ENCODE assay signal across 1 cellular context in genomic region chr2:185161701-185162100, GRCh38.
A peak's percentile ranks its signal among the peaks of the same experiment; 100 is the strongest.
TF ChIP-seq lines count a peak whose summit lies in the region.

No MANE protein-coding gene starts in this region.

TF ChIP-seq in Ishikawa, 13 proteins besides CTCF, POLR2A, EP300 and RAD21 (continued from another document):
- TF ChIP-seq REST (IDR thresholded peaks at IDR 0.05; ENCODE audit: low read depth) (no peak), FOXM1 (IDR thresholded peaks at IDR 0.05; ENCODE audit: borderline replicate concordance, low read depth) (no peak), CEBPB (IDR thresholded peaks at IDR 0.05) (0 out of 2 replicates have a peak, but pooled peaks have one; percentile 22), MAX (IDR thresholded peaks at IDR 0.05) (no peak), YY1 (IDR thresholded peaks at IDR 0.05; ENCODE audit: low read depth) (no peak), NFIC (IDR thresholded peaks at IDR 0.05) (no peak), TEAD4 (IDR thresholded peaks at IDR 0.05) (no peak)
TF ChIP-seq in Ishikawa: peak in this region for 1.
